In genomic region chr20:5950271-5951031, GRCh38 we compare ENCODE assay signal across 8 cellular contexts.
DNase-seq lines count a peak whose midpoint lies in the region; ATAC-seq lines count a peak whose summit lies in the region.

Gene MCM8 (plus strand): TSS chr20:5950652. CDS start chr20:5952016, 1,364 bp downstream.
Gene TRMT6 (minus strand): TSS chr20:5950533. CDS start chr20:5950405, 128 bp downstream.

- H3K4me3 ChIP-seq in ACC112 (ENCODE audit: low read depth, low read length) (peak within 1 kb of the TSS; percentile 97), iPS-11a (ENCODE audit: low read depth, low read length) (peak within 1 kb of the TSS; percentile 97), skeletal muscle cell (ENCODE audit: low read depth, low read length) (peak within 1 kb of the TSS; percentile 79)

- ATAC-seq in GM18868 (IDR thresholded peaks at IDR 0.05; ENCODE audit: unreplicated experiment): peak; percentile 99
- ATAC-seq in HG03103 (IDR thresholded peaks at IDR 0.05; ENCODE audit: low read depth, unreplicated experiment): peak; percentile 98

- no peaks in the 10 kb centered on the region for H3K27me3 ChIP-seq in ACC112 (ENCODE audit: insufficient read depth, low read length)

- peaks cover 26% of the 10 kb centered on the region for H3K36me3 ChIP-seq in ACC112 (ENCODE audit: insufficient read depth, low read length)

- H3K27ac ChIP-seq in ACC112 (ENCODE audit: low read depth, low read length): peak within 1 kb of the TSS; percentile 81

- peaks cover 47% of the 10 kb centered on the region for H3K4me1 ChIP-seq in ACC112 (ENCODE audit: control insufficient read depth, insufficient read depth, low read length, unreplicated experiment)

- DNase-seq in NCI-H2171 (lab: John Stamatoyannopoulos, UW): peak; percentile 99
- peak; percentile 97 for DNase-seq in UCSD-AML1 (lab: John Stamatoyannopoulos, UW; ENCODE audit: unreplicated experiment)
- peak; percentile 77 for DNase-seq in brain pericyte (ENCODE audit: low read depth, low spot score)
- DNase-seq in skeletal muscle cell (ENCODE audit: low read depth): peak; percentile 85

- peaks cover 53% of the 10 kb centered on the region for H3K79me2 ChIP-seq in ACC112 (ENCODE audit: control insufficient read depth, insufficient read depth, low read length, unreplicated experiment)

- H2AFZ ChIP-seq in ACC112 (ENCODE audit: low read length, unreplicated experiment): peak within 1 kb of the TSS; percentile 91

Comparison
In these comparisons a context has a peak if more than half of its experiments do, and no peak if none do; other contexts are left out.
1. Peak in every context shown above with its lines: DNase-seq, ATAC-seq, H3K4me3 ChIP-seq and H3K27ac ChIP-seq.